7 cellular contexts compared by ENCODE assay signal in the genomic region with DNA sequence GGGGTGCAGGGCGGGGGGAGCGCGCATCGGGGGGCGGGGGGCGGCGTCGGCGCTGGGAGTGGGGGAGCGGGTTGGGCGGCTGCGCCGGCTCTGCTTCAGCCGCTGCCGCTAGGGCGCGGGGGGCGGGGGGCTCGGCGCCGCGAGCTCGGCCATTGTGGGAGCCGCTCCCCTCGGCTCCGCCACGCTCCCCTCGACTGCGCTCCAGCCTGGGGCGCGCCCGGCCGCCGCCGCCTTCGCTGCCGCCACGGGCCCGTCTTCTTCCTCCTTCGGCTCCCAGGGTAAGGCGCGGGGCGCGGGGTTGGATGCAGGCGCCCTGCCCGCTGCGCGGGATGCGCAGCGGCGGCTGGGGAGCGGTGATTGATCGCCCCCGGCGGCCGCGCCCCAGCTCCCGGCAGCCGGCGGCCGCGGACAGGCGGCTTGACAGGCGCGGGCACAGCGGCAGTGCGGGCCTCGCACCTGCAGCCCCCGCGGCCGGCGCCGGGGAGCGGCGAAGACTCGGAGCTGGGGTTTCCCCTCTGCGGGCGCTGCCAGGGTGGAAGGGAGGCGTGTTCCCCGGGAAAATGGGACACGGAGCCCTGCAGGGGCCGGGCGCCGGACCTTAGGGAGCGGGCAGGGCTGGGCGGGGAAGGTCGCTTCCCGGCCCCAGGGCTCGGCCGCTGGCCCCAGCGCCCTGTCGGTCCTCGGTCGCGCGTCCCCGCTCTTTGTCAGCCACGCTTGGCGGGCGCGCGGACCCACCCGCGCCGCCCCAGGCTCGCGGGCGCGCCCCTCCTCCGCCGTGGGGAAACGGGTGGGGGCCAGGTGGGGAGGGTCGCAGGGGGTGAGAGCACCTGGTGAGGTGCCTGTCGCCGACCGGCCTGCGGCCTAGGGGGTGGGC. TPM values are rescaled to one million over a fixed set of nuclear protein-coding genes. Genes with fewer than 3 reads are reported as not detected.
DNase-seq lines count a peak whose midpoint lies in the region; ATAC-seq lines count a peak whose summit lies in the region.

No MANE protein-coding gene starts in this region.

- H3K27ac ChIP-seq in iPS-18a (ENCODE audit: low read length), result no peak overlapping the region

- peak; percentile 44 for DNase-seq in G401 (ENCODE audit: low spot score)
- DNase-seq in NCI-H1105 treated with DMSO at 0.1 percent for 48 hours (lab: John Stamatoyannopoulos, UW), result peak; percentile 15
- DNase-seq in adipocyte (ENCODE audit: low read depth), result peak; percentile 65
- DNase-seq in stimulated activated CD4-positive, alpha-beta T cell treated with anti-CD3 and anti-CD28 coated beads, Interleukin-15, amount 100 ng/mL, for 24 hours, result peak; percentile 45
- DNase-seq in SK-N-DZ (ENCODE audit: low spot score), result no peak
- no peak for DNase-seq in sciatic nerve (ENCODE audit: low spot score)

- H3K4me1 ChIP-seq in adipocyte (ENCODE audit: control insufficient read depth, insufficient read depth, low read length) (peaks cover 37% of the 10 kb centered on the region), iPS-18a (ENCODE audit: control insufficient read depth, low read depth, low read length) (peaks cover 7% of the 10 kb centered on the region)

- intact Hi-C loops in sciatic nerve (cut with DNase I), result no loop called here

- no peak for ATAC-seq in sciatic nerve

- H3K4me3 ChIP-seq in adipocyte (ENCODE audit: low read length), result peak overlapping the region; percentile 85
- H3K4me3 ChIP-seq in iPS-18a (ENCODE audit: low read length), result peak overlapping the region; percentile 58

- H3K27me3 ChIP-seq in adipocyte (replicated peaks; ENCODE audit: control insufficient read depth, insufficient read depth, low read length) (no peaks in the 10 kb centered on the region), iPS-18a (ENCODE audit: control insufficient read depth, insufficient read depth, low read length) (peaks cover 26% of the 10 kb centered on the region)

- H3K36me3 ChIP-seq in adipocyte (ENCODE audit: control insufficient read depth, insufficient read depth, low read length, severe bottlenecking), result peaks cover 25% of the 10 kb centered on the region
- no peaks in the 10 kb centered on the region for H3K36me3 ChIP-seq in iPS-18a (ENCODE audit: control insufficient read depth, low read depth, low read length)

- peak overlapping the region; percentile 80 for H3K9ac ChIP-seq in adipocyte (ENCODE audit: low read length)
- no peak overlapping the region for H3K9ac ChIP-seq in iPS-18a (ENCODE audit: low read length)

- H3K9me3 ChIP-seq in adipocyte (ENCODE audit: control insufficient read depth, low read length) (no peaks in the 10 kb centered on the region), iPS-18a (ENCODE audit: control insufficient read depth, low read depth, low read length) (no peaks in the 10 kb centered on the region)

- in situ Hi-C loops in G401 (cut with HindIII; ENCODE audit: low sequenced_read_pairs), result no loop called here

RNA-seq across cellular contexts. Expression of a gene that starts 55.4 kb away (rescaled TPM):
- total RNA-seq in G401 (2014; rRNA removed; shearing (Covaris generic)), result 764 and 816 TPM in 2 replicates
- 1,301 and 1,497 TPM in 2 replicates for polyA plus RNA-seq in SK-N-DZ (2014; cell fraction: cytosol; rRNA removed)
- polyA plus RNA-seq in SK-N-DZ (2014; cell fraction: nucleus; rRNA removed), result 731 and 924 TPM in 2 replicates
- total RNA-seq in sciatic nerve, result 149 TPM

Comparison
In these comparisons a context has a peak if more than half of its experiments do, and no peak if none do; other contexts are left out.
1. DNase-seq: peak in G401 (single experiment), NCI-H1105 treated with DMSO at 0.1 percent for 48 hours (single experiment), adipocyte (single experiment) and stimulated activated CD4-positive, alpha-beta T cell treated with anti-CD3 and anti-CD28 coated beads, Interleukin-15, amount 100 ng/mL, for 24 hours (single experiment); none in SK-N-DZ (single experiment) and sciatic nerve (single experiment).